ENCODE assay signal across 15 cellular contexts in genomic region chr16:825298-826061, GRCh38. TPM values are rescaled to one million over a fixed set of nuclear protein-coding genes. Genes with fewer than 3 reads are reported as not detected.
DNase-seq lines count a peak whose midpoint lies in the region; ATAC-seq and TF ChIP-seq lines count a peak whose summit lies in the region.
"Had no signal": no experiment of that assay in that cellular context is flagged by ENCODE, and none has a peak within 500 bp of the region (broad histone marks: within the 10 kb centered on the region; RNA-seq: fewer than 3 reads in every experiment).

No MANE protein-coding gene starts in this region.

- H3K4me3 Mint-ChIP-seq in brain (peak overlapping the region in 4 of 5 experiments; percentile 21 to 46 (median 36)), T-cell (no peak overlapping the region), WTC11 (no peak overlapping the region)
- H3K4me3 Mint-ChIP-seq: activated B cell treated with CpG ODN at 0.5 μM for 24 hours; CD8-positive, alpha-beta T cell; IgD-negative memory B cell had no signal

- no peak for TF ChIP-seq CTCF in brain (conservative IDR thresholded peaks at IDR 0.05)
- TF ChIP-seq CTCF in omental fat pad (IDR thresholded peaks at IDR 0.05): no peak
- no peak for TF ChIP-seq CTCF in coronary artery (IDR thresholded peaks at IDR 0.05)
- TF ChIP-seq CTCF in WTC11 (IDR thresholded peaks at IDR 0.05): no peak

- POLR2A ChIA-PET in HEK293T (lab: Yijun Ruan, JAX) (no interaction called here), T-cell (lab: Charles Lee) (no interaction called here), WTC11 (lab: Charles Lee) (no interaction called here)

- H3K27ac Mint-ChIP-seq in brain (peak overlapping the region in 4 of 5 experiments; percentile 74 to 95 (median 88)), T-cell (no peak overlapping the region), WTC11 (no peak overlapping the region; the same call in 1 of the 2 replicates)
- H3K27ac Mint-ChIP-seq: activated B cell treated with CpG ODN at 0.5 μM for 24 hours; CD8-positive, alpha-beta T cell; IgD-negative memory B cell had no signal

- H3K4me1 Mint-ChIP-seq in brain (peaks cover 19% of the 10 kb centered on the region), T-cell (peaks cover 0 to 3% (median 0%) of the 10 kb centered on the region in 3 donors), WTC11 (peaks cover 4% of the 10 kb centered on the region)
- H3K4me1 Mint-ChIP-seq: IgD-negative memory B cell had no signal

- H3K36me3 Mint-ChIP-seq in brain (no peaks in the 10 kb centered on the region), T-cell (no peaks in the 10 kb centered on the region), WTC11 (no peaks in the 10 kb centered on the region)
- H3K36me3 Mint-ChIP-seq: CD8-positive, alpha-beta T cell; IgD-negative memory B cell had no signal

- ATAC-seq in omental fat pad (ENCODE audit: low FRiP score): no peak
- no peak for ATAC-seq in T-cell (replicated peaks in 1 of 4)
- no peak for ATAC-seq in WTC11
- ATAC-seq: CD8-positive, alpha-beta T cell; left ventricle myocardium superior had no signal

- CTCF ChIA-PET in HEK293T (lab: Yijun Ruan, JAX) (no interaction called here), T-cell (lab: Charles Lee) (no interaction called here), WTC11 (lab: Charles Lee) (interaction anchor here (7.8 kb wide), 1 partner anchor 231 kb away, joined by 31 read pairs; no protein-coding TSS in a partner anchor)

- peaks cover 0 to 14% (median 5%) of the 10 kb centered on the region in 5 experiments for H3K9me3 Mint-ChIP-seq in brain
- H3K9me3 Mint-ChIP-seq in T-cell: no peaks in the 10 kb centered on the region
- H3K9me3 Mint-ChIP-seq in WTC11: no peaks in the 10 kb centered on the region
- H3K9me3 Mint-ChIP-seq: activated B cell treated with CpG ODN at 0.5 μM for 24 hours; CD8-positive, alpha-beta T cell had no signal

- DNase-seq in AG08395 (ENCODE audit: low spot score): peak; percentile 55
- peak; percentile 26 for DNase-seq in HEK293T (ENCODE audit: extremely low spot score)
- DNase-seq in midbrain (lab: John Stamatoyannopoulos, UW): peak; percentile 65
- no peak for DNase-seq in omental fat pad (ENCODE audit: low spot score)
- no peak for DNase-seq in coronary artery (ENCODE audit: low spot score)
- DNase-seq in T-cell: no peak
- no peak for DNase-seq in WTC11 (ENCODE audit: low spot score)
- DNase-seq: activated B cell treated with CpG ODN at 0.5 μM for 24 hours; CD8-positive, alpha-beta T cell; HCEC 1CT; left ventricle myocardium superior; tibial artery had no signal

- no peak overlapping the region for H3K27ac ChIP-seq in coronary artery
- H3K27ac ChIP-seq: tibial artery had no signal

- H3K27me3 Mint-ChIP-seq in brain: peaks cover 1% of the 10 kb centered on the region
- peaks cover 0 to 36% of the 10 kb centered on the region in 2 donors for H3K27me3 Mint-ChIP-seq in T-cell
- no peaks in the 10 kb centered on the region for H3K27me3 Mint-ChIP-seq in WTC11 (ENCODE audit: low read depth)

- H3K4me3 ChIP-seq in coronary artery: no peak overlapping the region

TF ChIP-seq in HEK293T, 16 proteins besides CTCF, POLR2A, EP300 and RAD21:
- peak; percentile 67 for TF ChIP-seq L3MBTL2 (conservative IDR thresholded peaks at IDR 0.05)
- TF ChIP-seq TARDBP (IDR thresholded peaks at IDR 0.05): no peak
TF ChIP-seq in HEK293T: peak in this region for 1.

TF ChIP-seq in WTC11, 78 proteins besides CTCF, POLR2A, EP300 and RAD21:
- TF ChIP-seq, protein P1, sequence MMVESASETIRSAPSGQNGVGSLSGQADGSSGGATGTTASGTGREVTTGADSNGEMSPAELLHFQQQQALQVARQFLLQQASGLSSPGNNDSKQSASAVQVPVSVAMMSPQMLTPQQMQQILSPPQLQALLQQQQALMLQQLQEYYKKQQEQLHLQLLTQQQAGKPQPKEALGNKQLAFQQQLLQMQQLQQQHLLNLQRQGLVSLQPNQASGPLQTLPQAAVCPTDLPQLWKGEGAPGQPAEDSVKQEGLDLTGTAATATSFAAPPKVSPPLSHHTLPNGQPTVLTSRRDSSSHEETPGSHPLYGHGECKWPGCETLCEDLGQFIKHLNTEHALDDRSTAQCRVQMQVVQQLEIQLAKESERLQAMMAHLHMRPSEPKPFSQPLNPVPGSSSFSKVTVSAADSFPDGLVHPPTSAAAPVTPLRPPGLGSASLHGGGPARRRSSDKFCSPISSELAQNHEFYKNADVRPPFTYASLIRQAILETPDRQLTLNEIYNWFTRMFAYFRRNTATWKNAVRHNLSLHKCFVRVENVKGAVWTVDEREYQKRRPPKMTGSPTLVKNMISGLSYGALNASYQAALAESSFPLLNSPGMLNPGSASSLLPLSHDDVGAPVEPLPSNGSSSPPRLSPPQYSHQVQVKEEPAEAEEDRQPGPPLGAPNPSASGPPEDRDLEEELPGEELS (CRISPR knock-in tag; IDR thresholded peaks at IDR 0.05): no peak
- TF ChIP-seq HMGA2 (CRISPR knock-in tag; IDR thresholded peaks at IDR 0.05) (no peak), EMX1 (CRISPR knock-in tag; IDR thresholded peaks at IDR 0.05) (no peak), TEAD4 (CRISPR knock-in tag; IDR thresholded peaks at IDR 0.05) (no peak)

RNA-seq across cellular contexts. Expression of gene GNG13, which starts 24.9 kb away (rescaled TPM):
- polyA plus RNA-seq in brain (ENCODE audit: insufficient read depth, low read depth, low replicate concordance): 3.6 TPM
- total RNA-seq in omental fat pad: not detected
- not detected for total RNA-seq in T-cell
- total RNA-seq in WTC11 (2021): 0.34 TPM in 1 of 3 replicates, not detected in the others
- total RNA-seq: activated B cell treated with CpG ODN at 0.5 μM for 24 hours; CD8-positive, alpha-beta T cell; left ventricle myocardium superior; pulmonary artery endothelial cell had no signal
- polyA plus RNA-seq: IgD-negative memory B cell had no signal

RNA-seq across cellular contexts. Expression of gene CHTF18, which starts 37.1 kb away (rescaled TPM):
- 19.2 TPM for polyA plus RNA-seq in brain (ENCODE audit: insufficient read depth, low read depth, low replicate concordance)
- total RNA-seq in omental fat pad (10 to 100 TPM in 1 of 4 donors, 1 to 10 TPM in 3; 2.8 to 10.7 (median 4.6) TPM), T-cell (10 to 100 TPM; 29.6 to 73.2 (median 49.5) TPM), WTC11 (2021) (177 to 183 TPM (median 181 TPM) in 3 replicates)

RNA-seq across cellular contexts. Expression of gene RPUSD1, which starts 37.3 kb away (rescaled TPM):
- 29.5 TPM for polyA plus RNA-seq in brain (ENCODE audit: insufficient read depth, low read depth, low replicate concordance)
- 10 to 100 TPM in 3 of 4 donors, 1 to 10 TPM in 1; 9.6 to 20.9 (median 13.7) TPM for total RNA-seq in omental fat pad
- 10 to 100 TPM; 16.0 to 35.3 (median 34.5) TPM for total RNA-seq in T-cell
- total RNA-seq in WTC11 (2021): 35.0 to 45.1 TPM (median 36.6 TPM) in 3 replicates

Comparison
In these comparisons a context has a peak if more than half of its experiments do, and no peak if none do; other contexts are left out.
1. DNase-seq: peak in AG08395 (single experiment), HEK293T (single experiment) and midbrain (single experiment); none in omental fat pad (single experiment), coronary artery (single experiment), T-cell (0 of 34) and WTC11 (single experiment).
2. H3K27ac Mint-ChIP-seq: peak in brain (4 of 5); none in T-cell (0 of 2) and WTC11 (single experiment).
3. H3K4me3 Mint-ChIP-seq: peak in brain (4 of 5); none in T-cell (0 of 3) and WTC11 (single experiment).